ENCODE assay signal across 9 cellular contexts in the genomic region with DNA sequence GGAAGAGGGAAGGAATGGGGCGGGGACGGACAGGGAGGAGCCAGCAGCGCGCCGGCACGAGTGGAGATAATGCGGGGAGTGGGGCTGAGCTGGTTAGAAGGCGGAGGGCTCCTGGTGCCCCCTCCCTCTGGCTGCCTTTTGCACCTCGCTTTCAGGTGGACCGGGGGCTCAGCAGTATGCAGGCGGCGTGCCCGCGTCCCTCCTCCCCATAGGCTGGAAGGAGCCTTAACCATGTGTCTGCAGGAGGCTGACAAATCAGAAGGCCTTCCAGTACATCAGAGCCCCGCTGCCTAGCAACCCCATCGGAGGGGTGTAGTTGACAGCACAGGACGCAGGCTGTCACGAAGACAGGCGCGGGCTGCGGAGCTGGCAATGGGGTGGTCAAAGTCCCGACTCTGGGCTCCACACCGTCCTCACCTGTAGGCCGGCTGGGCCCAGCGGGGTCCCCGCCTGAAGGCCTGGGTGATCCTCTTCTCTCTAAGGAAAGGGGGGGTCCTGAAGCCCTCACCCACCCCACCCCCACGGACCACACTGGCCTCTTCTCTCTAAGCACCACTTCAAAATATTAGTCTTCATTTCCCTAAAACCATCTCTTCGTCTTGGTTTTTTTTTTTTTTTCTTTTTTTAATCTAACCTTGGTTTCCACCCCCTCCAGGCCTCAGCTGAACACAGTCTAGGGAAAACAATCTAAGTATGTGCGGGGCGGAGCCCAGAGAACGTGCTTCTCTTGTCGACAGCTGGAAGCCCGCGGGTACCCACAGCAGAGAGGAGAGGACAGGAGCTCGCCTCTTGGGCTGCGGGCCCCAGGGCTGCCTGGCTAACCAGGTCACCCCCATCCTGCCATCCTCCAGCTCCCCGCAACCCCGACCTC. TPM values are rescaled to one million over a fixed set of nuclear protein-coding genes. Genes with fewer than 3 reads are reported as not detected.
DNase-seq lines count a peak whose midpoint lies in the region; ATAC-seq, FAIRE-seq and TF ChIP-seq lines count a peak whose summit lies in the region.
"Had no signal": no experiment of that assay in that cellular context is flagged by ENCODE, and none has a peak within 500 bp of the region (broad histone marks: within the 10 kb centered on the region; RNA-seq: fewer than 3 reads in every experiment).

No MANE protein-coding gene starts in this region.

- H3K27ac ChIP-seq in BLaER1 = peak overlapping the region; percentile 82
- peak overlapping the region; percentile 20 for H3K27ac ChIP-seq in endothelial cell of umbilical vein (ENCODE audit: insufficient read depth, low read depth, low read length)
- H3K27ac ChIP-seq: SJSA1 had no signal

- no peaks in the 10 kb centered on the region for H3K9me3 Mint-ChIP-seq in stimulated activated effector memory CD8-positive, alpha-beta T cell treated with anti-CD3 and anti-CD28 coated beads, Interleukin-12 subunit alpha, Interleukin-12 subunit beta, amount 100 ng/mL, for 72 hours

- BruUV-seq in endothelial cell of umbilical vein (replicated peaks; lab: Mats Ljungman, UMichigan) = no TSS peak

- H3K4me1 ChIP-seq in BLaER1 = peaks cover 56% of the 10 kb centered on the region
- H3K4me1 ChIP-seq in endothelial cell of umbilical vein (ENCODE audit: control insufficient read depth, extremely low read depth, insufficient read depth, low read length) = peaks cover 20% of the 10 kb centered on the region

- H3K27me3 ChIP-seq in BLaER1 (no peaks in the 10 kb centered on the region), endothelial cell of umbilical vein (ENCODE audit: control insufficient read depth in 2 of 2, insufficient read depth in 2 of 2, low read length in 2 of 2) (no peaks in the 10 kb centered on the region)
- H3K27me3 ChIP-seq: SJSA1 had no signal

- H3K79me2 ChIP-seq in endothelial cell of umbilical vein (ENCODE audit: control insufficient read depth, insufficient read depth, low read length) = no peaks in the 10 kb centered on the region

- CTCF ChIA-PET in endothelial cell of umbilical vein (lab: Charles Lee) = interaction anchor here (0.6 to 2.1 kb wide), 11 partner anchors 16 to 261 kb away, joined by 3 to 15 read pairs (median 3); a partner anchor contains a TSS

- TF ChIP-seq POLR2A in GM19099 (IDR thresholded peaks at IDR 0.05; ENCODE audit: extremely low read depth, insufficient read length, low read depth) (peak; percentile 18), endothelial cell of umbilical vein (IDR thresholded peaks at IDR 0.05; ENCODE audit: low read depth, low read length) (no peak)

- H3K4me2 ChIP-seq in BLaER1 = peak overlapping the region; percentile 100
- peak overlapping the region; percentile 45 for H3K4me2 ChIP-seq in endothelial cell of umbilical vein (ENCODE audit: insufficient read depth, low read length)

- intact Hi-C loops in endothelial cell of umbilical vein (cut with micrococcal nuclease) = loop anchor here (2.0 kb wide), 1 partner anchor 35 kb away; no protein-coding TSS in a partner anchor

- no peaks in the 10 kb centered on the region for H3K9me1 ChIP-seq in endothelial cell of umbilical vein (replicated peaks; ENCODE audit: control insufficient read depth, extremely low read depth, insufficient read depth, low read length)

- H3K9ac ChIP-seq in BLaER1 = peak overlapping the region; percentile 81
- peak overlapping the region; percentile 41 for H3K9ac ChIP-seq in endothelial cell of umbilical vein (replicated peaks; ENCODE audit: extremely low read depth, insufficient read depth, low read length)

- dilution Hi-C loops in endothelial cell of umbilical vein (cut with MboI; ENCODE audit: extremely low pct_ligation_motif_present, low sequenced_read_pairs) = no loop called here

- no peak for TF ChIP-seq CTCF in endothelial cell of umbilical vein (IDR thresholded peaks at IDR 0.05; ENCODE audit: extremely low read depth in 1 of 2, insufficient read depth in 1 of 2, low read depth in 1 of 2, low read length in 2 of 2)

- DNase-seq in NCI-H82 (lab: John Stamatoyannopoulos, UW) (peak; percentile 95), endothelial cell of umbilical vein (ENCODE audit: low read depth, low spot score) (peak; percentile 60), midbrain (lab: John Stamatoyannopoulos, UW) (peak; percentile 67)
- peak; percentile 66 for DNase-seq in activated CD8-positive, alpha-beta memory T cell treated with anti-CD3 and anti-CD28 coated beads, Interleukin-2, amount 50 U/mL, for 1 hour (ENCODE audit: extremely low read depth)
- peak in 1 of 2 donors; percentile 61 for DNase-seq in stimulated activated effector memory CD8-positive, alpha-beta T cell treated with anti-CD3 and anti-CD28 coated beads, Interleukin-12 subunit alpha, Interleukin-12 subunit beta, amount 100 ng/mL, for 72 hours (ENCODE audit: low spot score in 2 of 2)

- H3K4me1 Mint-ChIP-seq in stimulated activated effector memory CD8-positive, alpha-beta T cell treated with anti-CD3 and anti-CD28 coated beads, Interleukin-12 subunit alpha, Interleukin-12 subunit beta, amount 100 ng/mL, for 72 hours = peaks cover 61% of the 10 kb centered on the region

- H3K36me3 Mint-ChIP-seq in stimulated activated effector memory CD8-positive, alpha-beta T cell treated with anti-CD3 and anti-CD28 coated beads, Interleukin-12 subunit alpha, Interleukin-12 subunit beta, amount 100 ng/mL, for 72 hours = peaks cover 39% of the 10 kb centered on the region

- H3K36me3 ChIP-seq in BLaER1 (peaks cover 25% of the 10 kb centered on the region), endothelial cell of umbilical vein (ENCODE audit: control insufficient read depth in 2 of 2, extremely low read depth in 1 of 2, insufficient read depth in 2 of 2, low read length in 2 of 2) (peaks cover 0 to 12% of the 10 kb centered on the region in 2 experiments)

- H3K4me3 ChIP-seq in BLaER1 (peak overlapping the region; percentile 75), endothelial cell of umbilical vein (replicated peaks in 1 of 3; ENCODE audit: insufficient read depth in 1 of 3, low read depth in 1 of 3, low read length in 3 of 3) (peak overlapping the region; percentile 38 to 63 (median 56))

- peak overlapping the region; percentile 83 for H3K27ac Mint-ChIP-seq in stimulated activated effector memory CD8-positive, alpha-beta T cell treated with anti-CD3 and anti-CD28 coated beads, Interleukin-12 subunit alpha, Interleukin-12 subunit beta, amount 100 ng/mL, for 72 hours

- ATAC-seq in HG03196 (IDR thresholded peaks at IDR 0.05; ENCODE audit: unreplicated experiment) = peak; percentile 39
- peak; percentile 53 for ATAC-seq in stimulated activated effector memory CD8-positive, alpha-beta T cell treated with anti-CD3 and anti-CD28 coated beads, Interleukin-12 subunit alpha, Interleukin-12 subunit beta, amount 100 ng/mL, for 72 hours

- peak overlapping the region; percentile 77 for H3K4me3 Mint-ChIP-seq in stimulated activated effector memory CD8-positive, alpha-beta T cell treated with anti-CD3 and anti-CD28 coated beads, Interleukin-12 subunit alpha, Interleukin-12 subunit beta, amount 100 ng/mL, for 72 hours

- FAIRE-seq in endothelial cell of umbilical vein (lab: Jason Lieb, UNC) = peak; percentile 80

- no peaks in the 10 kb centered on the region for H3K9me3 ChIP-seq in BLaER1
- H3K9me3 ChIP-seq in endothelial cell of umbilical vein (replicated peaks; ENCODE audit: control insufficient read depth, insufficient read depth, low read length) = no peaks in the 10 kb centered on the region
- H3K9me3 ChIP-seq: SJSA1 had no signal

- peaks cover 17% of the 10 kb centered on the region; the same call in 1 of the 2 replicates for H4K20me1 ChIP-seq in BLaER1
- H4K20me1 ChIP-seq in endothelial cell of umbilical vein (replicated peaks; ENCODE audit: control insufficient read depth, extremely low read depth, insufficient read depth, low read length) = no peaks in the 10 kb centered on the region

- H2AFZ ChIP-seq in endothelial cell of umbilical vein (ENCODE audit: low read depth, low read length) = peak overlapping the region; percentile 75

- POLR2A ChIA-PET in endothelial cell of umbilical vein (lab: Charles Lee) = interaction anchor here (0.6 kb wide), 1 partner anchor 124 kb away, joined by 4 read pairs; no protein-coding TSS in a partner anchor

TF ChIP-seq in endothelial cell of umbilical vein, 7 proteins besides CTCF, POLR2A, EP300 and RAD21:
- TF ChIP-seq POLR2AphosphoS5 (IDR thresholded peaks at IDR 0.05; ENCODE audit: insufficient read depth, low read depth, low read length) (no peak), GATA2 (IDR thresholded peaks at IDR 0.05; ENCODE audit: insufficient read depth, insufficient read length, low read depth, low read length) (no peak), FOS (IDR thresholded peaks at IDR 0.05; ENCODE audit: borderline replicate concordance, insufficient read depth, low read length) (no peak), MYC (IDR thresholded peaks at IDR 0.05; ENCODE audit: low read depth, low read length) (no peak), JUN (IDR thresholded peaks at IDR 0.05; ENCODE audit: borderline replicate concordance, insufficient read depth, insufficient read length, low read depth) (no peak), EZH2 (IDR thresholded peaks at IDR 0.05; ENCODE audit: borderline replicate concordance, low read depth, low read length, severe bottlenecking) (no peak)
- TF ChIP-seq, protein P1, sequence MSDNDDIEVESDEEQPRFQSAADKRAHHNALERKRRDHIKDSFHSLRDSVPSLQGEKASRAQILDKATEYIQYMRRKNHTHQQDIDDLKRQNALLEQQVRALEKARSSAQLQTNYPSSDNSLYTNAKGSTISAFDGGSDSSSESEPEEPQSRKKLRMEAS (IDR thresholded peaks at IDR 0.05; ENCODE audit: insufficient read depth, insufficient read length) = no peak

RNA-seq across cellular contexts. Expression of a gene that starts 44.5 kb away (rescaled TPM):
- 34.3 and 37.3 TPM in 2 replicates for total RNA-seq in endothelial cell of umbilical vein
- 26.8 and 31.5 TPM in 2 replicates for polyA plus RNA-seq in endothelial cell of umbilical vein
- polyA plus RNA-seq in endothelial cell of umbilical vein (2011; cell fraction: cytosol; rRNA removed) = 17.6 and 17.9 TPM in 2 replicates
- polyA plus RNA-seq in endothelial cell of umbilical vein (2011; cell fraction: nucleus; rRNA removed) = 54.2 and 60.1 TPM in 2 replicates
- polyA plus RNA-seq in endothelial cell of umbilical vein (2012) = 26.1 and 28.2 TPM in 2 replicates
- polyA minus RNA-seq in endothelial cell of umbilical vein = 42.0 and 54.5 TPM in 2 replicates
- polyA minus RNA-seq in endothelial cell of umbilical vein (2011; cell fraction: cytosol; rRNA and poly(A)+ RNA removed) = 11.4 TPM
- 23.8 and 26.3 TPM in 2 replicates for polyA minus RNA-seq in endothelial cell of umbilical vein (2011; cell fraction: nucleus; rRNA and poly(A)+ RNA removed)
